Comparison of ENCODE assay signal across 1 cellular context in the genomic region with DNA sequence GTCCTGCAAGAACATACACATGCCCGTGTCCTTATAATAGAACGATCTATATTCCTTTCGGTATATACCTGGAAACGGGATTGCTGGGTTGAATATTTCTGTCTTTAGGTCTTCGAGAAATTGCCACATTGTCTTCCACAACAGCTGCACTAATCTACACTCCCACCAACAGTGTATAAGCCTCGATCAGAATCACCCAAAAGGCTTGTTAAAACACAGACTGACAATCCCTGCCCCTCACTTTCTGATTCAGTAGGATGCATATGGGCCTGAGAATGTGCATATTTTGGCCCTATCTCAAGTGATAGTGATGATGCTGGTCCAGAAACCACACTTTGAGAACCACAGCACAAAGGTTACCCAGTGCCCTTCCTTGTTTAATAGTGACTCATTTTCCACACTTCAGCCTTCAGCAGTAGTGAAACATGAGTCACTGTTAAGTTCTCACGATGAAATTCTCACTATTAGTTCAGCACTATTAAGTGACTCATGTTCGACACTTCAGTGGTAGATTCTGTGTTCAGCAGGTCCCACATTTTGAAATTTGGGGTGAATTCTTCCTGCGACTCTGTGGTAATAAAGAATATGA.
TF ChIP-seq lines count a peak whose summit lies in the region.

No MANE protein-coding gene starts in this region.

TF ChIP-seq in GM12878, 131 proteins besides CTCF, POLR2A, EP300 and RAD21 (continued from another document and continues in another):
- TF ChIP-seq, protein P1, sequence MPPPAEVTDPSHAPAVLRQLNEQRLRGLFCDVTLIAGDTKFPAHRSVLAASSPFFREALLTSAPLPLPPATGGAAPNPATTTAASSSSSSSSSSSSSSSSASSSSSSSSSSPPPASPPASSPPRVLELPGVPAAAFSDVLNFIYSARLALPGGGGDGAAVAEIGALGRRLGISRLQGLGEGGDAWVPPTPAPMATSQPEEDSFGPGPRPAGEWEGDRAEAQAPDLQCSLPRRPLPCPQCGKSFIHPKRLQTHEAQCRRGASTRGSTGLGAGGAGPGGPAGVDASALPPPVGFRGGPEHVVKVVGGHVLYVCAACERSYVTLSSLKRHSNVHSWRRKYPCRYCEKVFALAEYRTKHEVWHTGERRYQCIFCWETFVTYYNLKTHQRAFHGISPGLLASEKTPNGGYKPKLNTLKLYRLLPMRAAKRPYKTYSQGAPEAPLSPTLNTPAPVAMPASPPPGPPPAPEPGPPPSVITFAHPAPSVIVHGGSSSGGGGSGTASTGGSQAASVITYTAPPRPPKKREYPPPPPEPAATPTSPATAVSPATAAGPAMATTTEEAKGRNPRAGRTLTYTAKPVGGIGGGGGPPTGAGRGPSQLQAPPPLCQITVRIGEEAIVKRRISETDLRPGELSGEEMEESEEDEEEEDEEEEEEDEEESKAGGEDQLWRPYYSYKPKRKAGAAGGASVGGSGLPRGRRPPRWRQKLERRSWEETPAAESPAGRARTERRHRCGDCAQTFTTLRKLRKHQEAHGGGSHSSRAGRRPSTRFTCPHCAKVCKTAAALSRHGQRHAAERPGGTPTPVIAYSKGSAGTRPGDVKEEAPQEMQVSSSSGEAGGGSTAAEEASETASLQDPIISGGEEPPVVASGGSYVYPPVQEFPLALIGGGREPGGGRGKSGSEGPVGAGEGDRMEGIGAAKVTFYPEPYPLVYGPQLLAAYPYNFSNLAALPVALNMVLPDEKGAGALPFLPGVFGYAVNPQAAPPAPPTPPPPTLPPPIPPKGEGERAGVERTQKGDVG (CRISPR knock-in tag; IDR thresholded peaks at IDR 0.05): no peak
- no peak for TF ChIP-seq STAT1 (conservative IDR thresholded peaks at IDR 0.05)
- TF ChIP-seq POU2F2 (IDR thresholded peaks at IDR 0.05; ENCODE audit: borderline replicate concordance, low read depth, low read length): peak; percentile 42; the same call in 1 of the 3 replicates
- TF ChIP-seq RELA (IDR thresholded peaks at IDR 0.05; ENCODE audit: borderline replicate concordance, partially characterized antibody): no peak
- TF ChIP-seq BCL11A (IDR thresholded peaks at IDR 0.05; ENCODE audit: low read depth, low read length): peak; percentile 66; the same call in 1 of the 2 replicates
- no peak for TF ChIP-seq MEF2A (IDR thresholded peaks at IDR 0.05; ENCODE audit: insufficient read depth, low read depth, low read length)
- TF ChIP-seq, protein P2, sequence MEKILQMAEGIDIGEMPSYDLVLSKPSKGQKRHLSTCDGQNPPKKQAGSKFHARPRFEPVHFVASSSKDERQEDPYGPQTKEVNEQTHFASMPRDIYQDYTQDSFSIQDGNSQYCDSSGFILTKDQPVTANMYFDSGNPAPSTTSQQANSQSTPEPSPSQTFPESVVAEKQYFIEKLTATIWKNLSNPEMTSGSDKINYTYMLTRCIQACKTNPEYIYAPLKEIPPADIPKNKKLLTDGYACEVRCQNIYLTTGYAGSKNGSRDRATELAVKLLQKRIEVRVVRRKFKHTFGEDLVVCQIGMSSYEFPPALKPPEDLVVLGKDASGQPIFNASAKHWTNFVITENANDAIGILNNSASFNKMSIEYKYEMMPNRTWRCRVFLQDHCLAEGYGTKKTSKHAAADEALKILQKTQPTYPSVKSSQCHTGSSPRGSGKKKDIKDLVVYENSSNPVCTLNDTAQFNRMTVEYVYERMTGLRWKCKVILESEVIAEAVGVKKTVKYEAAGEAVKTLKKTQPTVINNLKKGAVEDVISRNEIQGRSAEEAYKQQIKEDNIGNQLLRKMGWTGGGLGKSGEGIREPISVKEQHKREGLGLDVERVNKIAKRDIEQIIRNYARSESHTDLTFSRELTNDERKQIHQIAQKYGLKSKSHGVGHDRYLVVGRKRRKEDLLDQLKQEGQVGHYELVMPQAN (conservative IDR thresholded peaks at IDR 0.05): no peak
- TF ChIP-seq NFYA (IDR thresholded peaks at IDR 0.05; ENCODE audit: borderline replicate concordance, low read depth, low read length): no peak
- TF ChIP-seq PAX8 (IDR thresholded peaks at IDR 0.05): no peak
- TF ChIP-seq TCF12 (IDR thresholded peaks at IDR 0.05; ENCODE audit: low read depth, low read length): peak; percentile 19; the same call in 1 of the 2 replicates
- no peak for TF ChIP-seq SMARCA5 (IDR thresholded peaks at IDR 0.05)
- no peak for TF ChIP-seq EGR1 (IDR thresholded peaks at IDR 0.05; ENCODE audit: borderline replicate concordance in 1 of 2, low read depth in 2 of 2, low read length in 2 of 2)
- TF ChIP-seq NFIC (IDR thresholded peaks at IDR 0.05; ENCODE audit: low read depth, low read length): peak; percentile 83
- no peak for TF ChIP-seq SIX5 (IDR thresholded peaks at IDR 0.05; ENCODE audit: low read depth, low read length, severe bottlenecking)
- TF ChIP-seq, protein P3, sequence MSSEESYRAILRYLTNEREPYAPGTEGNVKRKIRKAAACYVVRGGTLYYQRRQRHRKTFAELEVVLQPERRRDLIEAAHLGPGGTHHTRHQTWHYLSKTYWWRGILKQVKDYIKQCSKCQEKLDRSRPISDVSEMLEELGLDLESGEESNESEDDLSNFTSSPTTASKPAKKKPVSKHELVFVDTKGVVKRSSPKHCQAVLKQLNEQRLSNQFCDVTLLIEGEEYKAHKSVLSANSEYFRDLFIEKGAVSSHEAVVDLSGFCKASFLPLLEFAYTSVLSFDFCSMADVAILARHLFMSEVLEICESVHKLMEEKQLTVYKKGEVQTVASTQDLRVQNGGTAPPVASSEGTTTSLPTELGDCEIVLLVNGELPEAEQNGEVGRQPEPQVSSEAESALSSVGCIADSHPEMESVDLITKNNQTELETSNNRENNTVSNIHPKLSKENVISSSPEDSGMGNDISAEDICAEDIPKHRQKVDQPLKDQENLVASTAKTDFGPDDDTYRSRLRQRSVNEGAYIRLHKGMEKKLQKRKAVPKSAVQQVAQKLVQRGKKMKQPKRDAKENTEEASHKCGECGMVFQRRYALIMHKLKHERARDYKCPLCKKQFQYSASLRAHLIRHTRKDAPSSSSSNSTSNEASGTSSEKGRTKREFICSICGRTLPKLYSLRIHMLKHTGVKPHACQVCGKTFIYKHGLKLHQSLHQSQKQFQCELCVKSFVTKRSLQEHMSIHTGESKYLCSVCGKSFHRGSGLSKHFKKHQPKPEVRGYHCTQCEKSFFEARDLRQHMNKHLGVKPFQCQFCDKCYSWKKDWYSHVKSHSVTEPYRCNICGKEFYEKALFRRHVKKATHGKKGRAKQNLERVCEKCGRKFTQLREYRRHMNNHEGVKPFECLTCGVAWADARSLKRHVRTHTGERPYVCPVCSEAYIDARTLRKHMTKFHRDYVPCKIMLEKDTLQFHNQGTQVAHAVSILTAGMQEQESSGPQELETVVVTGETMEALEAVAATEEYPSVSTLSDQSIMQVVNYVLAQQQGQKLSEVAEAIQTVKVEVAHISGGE (CRISPR knock-in tag; IDR thresholded peaks at IDR 0.05): no peak
- TF ChIP-seq ATF7 (IDR thresholded peaks at IDR 0.05; ENCODE audit: low read depth): peak; percentile 94
- no peak for TF ChIP-seq TAF1 (IDR thresholded peaks at IDR 0.05; ENCODE audit: borderline replicate concordance, low read depth, low read length)
- TF ChIP-seq ZNF622 (IDR thresholded peaks at IDR 0.05): no peak
- peak; percentile 68; the same call in 1 of the 2 replicates for TF ChIP-seq FOXM1 (IDR thresholded peaks at IDR 0.05; ENCODE audit: low read depth, low read length)
- TF ChIP-seq, protein P4, sequence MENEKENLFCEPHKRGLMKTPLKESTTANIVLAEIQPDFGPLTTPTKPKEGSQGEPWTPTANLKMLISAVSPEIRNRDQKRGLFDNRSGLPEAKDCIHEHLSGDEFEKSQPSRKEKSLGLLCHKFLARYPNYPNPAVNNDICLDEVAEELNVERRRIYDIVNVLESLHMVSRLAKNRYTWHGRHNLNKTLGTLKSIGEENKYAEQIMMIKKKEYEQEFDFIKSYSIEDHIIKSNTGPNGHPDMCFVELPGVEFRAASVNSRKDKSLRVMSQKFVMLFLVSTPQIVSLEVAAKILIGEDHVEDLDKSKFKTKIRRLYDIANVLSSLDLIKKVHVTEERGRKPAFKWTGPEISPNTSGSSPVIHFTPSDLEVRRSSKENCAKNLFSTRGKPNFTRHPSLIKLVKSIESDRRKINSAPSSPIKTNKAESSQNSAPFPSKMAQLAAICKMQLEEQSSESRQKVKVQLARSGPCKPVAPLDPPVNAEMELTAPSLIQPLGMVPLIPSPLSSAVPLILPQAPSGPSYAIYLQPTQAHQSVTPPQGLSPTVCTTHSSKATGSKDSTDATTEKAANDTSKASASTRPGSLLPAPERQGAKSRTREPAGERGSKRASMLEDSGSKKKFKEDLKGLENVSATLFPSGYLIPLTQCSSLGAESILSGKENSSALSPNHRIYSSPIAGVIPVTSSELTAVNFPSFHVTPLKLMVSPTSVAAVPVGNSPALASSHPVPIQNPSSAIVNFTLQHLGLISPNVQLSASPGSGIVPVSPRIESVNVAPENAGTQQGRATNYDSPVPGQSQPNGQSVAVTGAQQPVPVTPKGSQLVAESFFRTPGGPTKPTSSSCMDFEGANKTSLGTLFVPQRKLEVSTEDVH (IDR thresholded peaks at IDR 0.05; ENCODE audit: low read depth, partially characterized antibody): no peak
- peak; percentile 83 for TF ChIP-seq IKZF1 (conservative IDR thresholded peaks at IDR 0.05)
- TF ChIP-seq SREBF2 (IDR thresholded peaks at IDR 0.05; ENCODE audit: low read length): no peak
- no peak for TF ChIP-seq SMAD5 (IDR thresholded peaks at IDR 0.05; ENCODE audit: low read depth)
- TF ChIP-seq SMC3 (IDR thresholded peaks at IDR 0.05; ENCODE audit: borderline replicate concordance, low read length): no peak
- TF ChIP-seq SPI1 (IDR thresholded peaks at IDR 0.05; ENCODE audit: borderline replicate concordance, insufficient read depth, low read depth, low read length): no peak; the same call in 1 of the 2 replicates
- TF ChIP-seq, protein P5, sequence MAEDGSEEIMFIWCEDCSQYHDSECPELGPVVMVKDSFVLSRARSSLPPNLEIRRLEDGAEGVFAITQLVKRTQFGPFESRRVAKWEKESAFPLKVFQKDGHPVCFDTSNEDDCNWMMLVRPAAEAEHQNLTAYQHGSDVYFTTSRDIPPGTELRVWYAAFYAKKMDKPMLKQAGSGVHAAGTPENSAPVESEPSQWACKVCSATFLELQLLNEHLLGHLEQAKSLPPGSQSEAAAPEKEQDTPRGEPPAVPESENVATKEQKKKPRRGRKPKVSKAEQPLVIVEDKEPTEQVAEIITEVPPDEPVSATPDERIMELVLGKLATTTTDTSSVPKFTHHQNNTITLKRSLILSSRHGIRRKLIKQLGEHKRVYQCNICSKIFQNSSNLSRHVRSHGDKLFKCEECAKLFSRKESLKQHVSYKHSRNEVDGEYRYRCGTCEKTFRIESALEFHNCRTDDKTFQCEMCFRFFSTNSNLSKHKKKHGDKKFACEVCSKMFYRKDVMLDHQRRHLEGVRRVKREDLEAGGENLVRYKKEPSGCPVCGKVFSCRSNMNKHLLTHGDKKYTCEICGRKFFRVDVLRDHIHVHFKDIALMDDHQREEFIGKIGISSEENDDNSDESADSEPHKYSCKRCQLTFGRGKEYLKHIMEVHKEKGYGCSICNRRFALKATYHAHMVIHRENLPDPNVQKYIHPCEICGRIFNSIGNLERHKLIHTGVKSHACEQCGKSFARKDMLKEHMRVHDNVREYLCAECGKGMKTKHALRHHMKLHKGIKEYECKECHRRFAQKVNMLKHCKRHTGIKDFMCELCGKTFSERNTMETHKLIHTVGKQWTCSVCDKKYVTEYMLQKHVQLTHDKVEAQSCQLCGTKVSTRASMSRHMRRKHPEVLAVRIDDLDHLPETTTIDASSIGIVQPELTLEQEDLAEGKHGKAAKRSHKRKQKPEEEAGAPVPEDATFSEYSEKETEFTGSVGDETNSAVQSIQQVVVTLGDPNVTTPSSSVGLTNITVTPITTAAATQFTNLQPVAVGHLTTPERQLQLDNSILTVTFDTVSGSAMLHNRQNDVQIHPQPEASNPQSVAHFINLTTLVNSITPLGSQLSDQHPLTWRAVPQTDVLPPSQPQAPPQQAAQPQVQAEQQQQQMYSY (CRISPR knock-in tag; IDR thresholded peaks at IDR 0.05): no peak
- TF ChIP-seq TCF7 (IDR thresholded peaks at IDR 0.05; ENCODE audit: borderline replicate concordance): no peak
- no peak for TF ChIP-seq ESRRA (IDR thresholded peaks at IDR 0.05; ENCODE audit: low read length)
- no peak for TF ChIP-seq SREBF1 (IDR thresholded peaks at IDR 0.05; ENCODE audit: low read length)
- TF ChIP-seq, protein P6, sequence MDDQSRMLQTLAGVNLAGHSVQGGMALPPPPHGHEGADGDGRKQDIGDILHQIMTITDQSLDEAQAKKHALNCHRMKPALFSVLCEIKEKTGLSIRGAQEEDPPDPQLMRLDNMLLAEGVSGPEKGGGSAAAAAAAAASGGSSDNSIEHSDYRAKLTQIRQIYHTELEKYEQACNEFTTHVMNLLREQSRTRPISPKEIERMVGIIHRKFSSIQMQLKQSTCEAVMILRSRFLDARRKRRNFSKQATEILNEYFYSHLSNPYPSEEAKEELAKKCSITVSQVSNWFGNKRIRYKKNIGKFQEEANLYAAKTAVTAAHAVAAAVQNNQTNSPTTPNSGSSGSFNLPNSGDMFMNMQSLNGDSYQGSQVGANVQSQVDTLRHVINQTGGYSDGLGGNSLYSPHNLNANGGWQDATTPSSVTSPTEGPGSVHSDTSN (IDR thresholded peaks at IDR 0.05; ENCODE audit: insufficient replicate concordance, low read depth, low read length): no peak
- TF ChIP-seq MTA2 (IDR thresholded peaks at IDR 0.05; ENCODE audit: low read depth): peak; percentile 92
- TF ChIP-seq CEBPB (IDR thresholded peaks at IDR 0.05; ENCODE audit: borderline replicate concordance in 1 of 2, low read depth in 2 of 2, low read length in 2 of 2): no peak
- TF ChIP-seq, protein P7, sequence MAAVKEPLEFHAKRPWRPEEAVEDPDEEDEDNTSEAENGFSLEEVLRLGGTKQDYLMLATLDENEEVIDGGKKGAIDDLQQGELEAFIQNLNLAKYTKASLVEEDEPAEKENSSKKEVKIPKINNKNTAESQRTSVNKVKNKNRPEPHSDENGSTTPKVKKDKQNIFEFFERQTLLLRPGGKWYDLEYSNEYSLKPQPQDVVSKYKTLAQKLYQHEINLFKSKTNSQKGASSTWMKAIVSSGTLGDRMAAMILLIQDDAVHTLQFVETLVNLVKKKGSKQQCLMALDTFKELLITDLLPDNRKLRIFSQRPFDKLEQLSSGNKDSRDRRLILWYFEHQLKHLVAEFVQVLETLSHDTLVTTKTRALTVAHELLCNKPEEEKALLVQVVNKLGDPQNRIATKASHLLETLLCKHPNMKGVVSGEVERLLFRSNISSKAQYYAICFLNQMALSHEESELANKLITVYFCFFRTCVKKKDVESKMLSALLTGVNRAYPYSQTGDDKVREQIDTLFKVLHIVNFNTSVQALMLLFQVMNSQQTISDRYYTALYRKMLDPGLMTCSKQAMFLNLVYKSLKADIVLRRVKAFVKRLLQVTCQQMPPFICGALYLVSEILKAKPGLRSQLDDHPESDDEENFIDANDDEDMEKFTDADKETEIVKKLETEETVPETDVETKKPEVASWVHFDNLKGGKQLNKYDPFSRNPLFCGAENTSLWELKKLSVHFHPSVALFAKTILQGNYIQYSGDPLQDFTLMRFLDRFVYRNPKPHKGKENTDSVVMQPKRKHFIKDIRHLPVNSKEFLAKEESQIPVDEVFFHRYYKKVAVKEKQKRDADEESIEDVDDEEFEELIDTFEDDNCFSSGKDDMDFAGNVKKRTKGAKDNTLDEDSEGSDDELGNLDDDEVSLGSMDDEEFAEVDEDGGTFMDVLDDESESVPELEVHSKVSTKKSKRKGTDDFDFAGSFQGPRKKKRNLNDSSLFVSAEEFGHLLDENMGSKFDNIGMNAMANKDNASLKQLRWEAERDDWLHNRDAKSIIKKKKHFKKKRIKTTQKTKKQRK (IDR thresholded peaks at IDR 0.05; ENCODE audit: low read depth, low read length): no peak
- TF ChIP-seq TARDBP (IDR thresholded peaks at IDR 0.05; ENCODE audit: borderline replicate concordance): no peak
